1 cellular context compared by ENCODE assay signal in the genomic region with DNA sequence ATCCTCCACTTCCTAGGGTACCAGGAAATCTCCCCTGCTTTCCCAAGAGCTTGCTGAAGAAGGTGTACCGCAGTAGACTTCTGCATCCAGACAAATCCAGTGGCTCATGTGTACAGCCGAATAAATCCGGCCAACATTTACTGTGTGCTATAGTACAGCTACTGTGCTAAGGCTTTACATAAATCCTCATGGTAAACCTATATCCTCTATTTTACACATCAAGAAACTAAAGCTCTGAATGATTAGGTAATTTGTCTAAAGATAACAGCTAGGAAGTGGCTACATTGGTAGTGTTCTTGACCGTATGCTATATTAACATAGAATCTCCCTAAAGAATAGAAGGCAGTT.
TF ChIP-seq lines count a peak whose summit lies in the region.

No MANE protein-coding gene starts in this region.

TF ChIP-seq in H1, 55 proteins besides CTCF, POLR2A, EP300 and RAD21:
- TF ChIP-seq, protein P1, sequence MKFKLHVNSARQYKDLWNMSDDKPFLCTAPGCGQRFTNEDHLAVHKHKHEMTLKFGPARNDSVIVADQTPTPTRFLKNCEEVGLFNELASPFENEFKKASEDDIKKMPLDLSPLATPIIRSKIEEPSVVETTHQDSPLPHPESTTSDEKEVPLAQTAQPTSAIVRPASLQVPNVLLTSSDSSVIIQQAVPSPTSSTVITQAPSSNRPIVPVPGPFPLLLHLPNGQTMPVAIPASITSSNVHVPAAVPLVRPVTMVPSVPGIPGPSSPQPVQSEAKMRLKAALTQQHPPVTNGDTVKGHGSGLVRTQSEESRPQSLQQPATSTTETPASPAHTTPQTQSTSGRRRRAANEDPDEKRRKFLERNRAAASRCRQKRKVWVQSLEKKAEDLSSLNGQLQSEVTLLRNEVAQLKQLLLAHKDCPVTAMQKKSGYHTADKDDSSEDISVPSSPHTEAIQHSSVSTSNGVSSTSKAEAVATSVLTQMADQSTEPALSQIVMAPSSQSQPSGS (IDR thresholded peaks at IDR 0.05; ENCODE audit: low read length) = no peak
- TF ChIP-seq KDM1A (IDR thresholded peaks at IDR 0.05; ENCODE audit: borderline replicate concordance, low read length) (no peak), CBX5 (IDR thresholded peaks at IDR 0.05; ENCODE audit: low read depth, low read length) (no peak), NANOG (IDR thresholded peaks at IDR 0.05; ENCODE audit: insufficient read depth, low read depth, low read length, poor library complexity, severe bottlenecking) (no peak), NRF1 (IDR thresholded peaks at IDR 0.05; ENCODE audit: low read depth, low read length) (no peak), SP2 (IDR thresholded peaks at IDR 0.05; ENCODE audit: low read length) (no peak), SAP30 (IDR thresholded peaks at IDR 0.05; ENCODE audit: insufficient read depth, insufficient replicate concordance, low read length) (no peak), SUZ12 (IDR thresholded peaks at IDR 0.05; ENCODE audit: low read length) (no peak), GABPA (IDR thresholded peaks at IDR 0.05; ENCODE audit: borderline replicate concordance, insufficient read depth, low read length) (no peak), TAF1 (IDR thresholded peaks at IDR 0.05; ENCODE audit: low read depth, low read length) (no peak), BACH1 (IDR thresholded peaks at IDR 0.05; ENCODE audit: low read length) (no peak), RXRA (IDR thresholded peaks at IDR 0.05; ENCODE audit: insufficient read depth, low read depth, low read length) (no peak), MAFK (IDR thresholded peaks at IDR 0.05; ENCODE audit: low read depth, low read length) (no peak), PHF8 (conservative IDR thresholded peaks at IDR 0.05; ENCODE audit: low read depth, low read length) (no peak)
